Comparison of ENCODE assay signal across 18 cellular contexts in the genomic region with DNA sequence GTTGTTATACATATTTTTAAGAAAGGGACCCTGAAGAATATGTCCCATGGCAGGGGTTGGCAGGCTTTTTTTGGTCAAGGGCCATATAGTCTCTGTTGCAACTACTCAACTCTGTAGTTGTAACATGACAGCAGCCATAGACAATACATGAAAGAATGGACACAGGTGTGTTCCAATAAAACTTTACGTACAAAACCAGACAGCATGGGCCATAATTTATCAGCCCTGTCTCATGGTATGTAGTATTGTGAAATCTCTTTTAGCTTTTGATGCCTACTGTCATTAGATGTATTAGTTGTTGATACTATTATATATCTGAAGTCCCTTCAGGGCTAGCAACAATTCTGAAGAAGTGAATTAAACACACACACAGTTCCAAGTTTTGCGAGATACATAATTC.
"Had no signal": no experiment of that assay in that cellular context is flagged by ENCODE, and none has a peak within 500 bp of the region (broad histone marks: within the 10 kb centered on the region; RNA-seq: fewer than 3 reads in every experiment).

No MANE protein-coding gene starts in this region.

- H3K27ac Mint-ChIP-seq: dendritic cell treated with granulocyte-macrophage colony-stimulating factor and Interleukin-4, amounts not matched to agents 40 ng/mL and 50 ng/mL, for 4 days had no signal

- H3K9me3 ChIP-seq: prostate gland had no signal

- H3K27me3 Mint-ChIP-seq: dendritic cell treated with granulocyte-macrophage colony-stimulating factor and Interleukin-4, amounts not matched to agents 40 ng/mL and 50 ng/mL, for 4 days had no signal

- H3K4me1 ChIP-seq: prostate gland had no signal

- H3K27me3 ChIP-seq: brain microvascular endothelial cell, foreskin keratinocyte had no signal

- H3K27ac ChIP-seq: brain microvascular endothelial cell, foreskin keratinocyte had no signal

- H3K4me3 ChIP-seq: prostate gland had no signal

- ATAC-seq: esophagus mucosa, foreskin keratinocyte, left colon, natural killer cell, sciatic nerve had no signal

- H3K4me3 Mint-ChIP-seq: dendritic cell treated with granulocyte-macrophage colony-stimulating factor and Interleukin-4, amounts not matched to agents 40 ng/mL and 50 ng/mL, for 4 days; natural killer cell had no signal

- FAIRE-seq: endometrium had no signal

- DNase-seq: activated CD4-positive, alpha-beta T cell treated with anti-CD3 and anti-CD28 coated beads for 4 hours; activated CD8-positive, alpha-beta memory T cell treated with anti-CD3 and anti-CD28 coated beads for 24 hours; activated naive CD4-positive, alpha-beta T cell treated with anti-CD3 and anti-CD28 coated beads, Interleukin-2, amount 50 U/mL, for 16 hours; brain microvascular endothelial cell; foreskin keratinocyte; head of caudate nucleus; left colon; mammary epithelial cell; natural killer cell; stimulated activated CD4-positive, alpha-beta T cell treated with anti-CD3 and anti-CD28 coated beads, Interleukin-12 subunit alpha, Interleukin-12 subunit beta, amount 100 ng/mL, for 4 hours; stimulated activated naive CD4-positive, alpha-beta T cell; substantia nigra; trophoblast cell had no signal

- H3K9me3 Mint-ChIP-seq: dendritic cell treated with granulocyte-macrophage colony-stimulating factor and Interleukin-4, amounts not matched to agents 40 ng/mL and 50 ng/mL, for 4 days; natural killer cell had no signal
